Comparison of ENCODE assay signal across 8 cellular contexts in genomic region chr5:143066556-143067281, GRCh38.
DNase-seq lines count a peak whose midpoint lies in the region; ATAC-seq, FAIRE-seq and TF ChIP-seq lines count a peak whose summit lies in the region.

No MANE protein-coding gene starts in this region.

- no peak overlapping the region for H3K56ac ChIP-seq in mesendoderm (ENCODE audit: low read length)

- peak overlapping the region; percentile 82 for H3K27ac ChIP-seq in GM12878 (ENCODE audit: control insufficient read depth, insufficient read depth)
- no peak overlapping the region for H3K27ac ChIP-seq in mesendoderm (ENCODE audit: low read depth, low read length)

- no peaks in the 10 kb centered on the region for H4K20me1 ChIP-seq in GM12878 (ENCODE audit: control insufficient read depth, insufficient read depth)

- H3K18ac ChIP-seq in mesendoderm (ENCODE audit: low read length): no peak overlapping the region

- H3K9ac ChIP-seq in GM12878 (ENCODE audit: control insufficient read depth, insufficient read depth, low read length) (peak overlapping the region; percentile 38), mesendoderm (ENCODE audit: low read length) (no peak overlapping the region)

- CTCF ChIA-PET in GM12878 (lab: Yijun Ruan, JAX): interaction anchor here (0.6 to 1.8 kb wide), 6 partner anchors 10 to 225 kb away, joined by 3 to 4 read pairs (median 3); no protein-coding TSS in a partner anchor

- TF ChIP-seq POLR2A in GM12878 (IDR thresholded peaks at IDR 0.05; ENCODE audit: low read depth, low read length): no peak; the same call in 1 of the 2 replicates

- H3K4me1 ChIP-seq in GM12878 (ENCODE audit: control insufficient read depth, insufficient read depth, low read length): peaks cover 32% of the 10 kb centered on the region
- peaks cover 5% of the 10 kb centered on the region for H3K4me1 ChIP-seq in mesendoderm (ENCODE audit: control insufficient read depth, low read depth, low read length)

- DNase-seq in COLO668 (lab: John Stamatoyannopoulos, UW; ENCODE audit: unreplicated experiment): peak; percentile 61
- DNase-seq in GM12878 (ENCODE audit: low read depth, low spot score): peak; percentile 79
- DNase-seq in stimulated activated CD4-positive, alpha-beta T cell treated with anti-CD3 and anti-CD28 coated beads, Interleukin-4, amount 100 ng/mL, for 1 hour: peak; percentile 26
- no peak for DNase-seq in superior temporal gyrus (ENCODE audit: extremely low spot score)
- no peak for DNase-seq in mesendoderm
- DNase-seq in hippocampal formation (lab: John Stamatoyannopoulos, UW): no peak

- H3K4me2 ChIP-seq in GM12878 (ENCODE audit: control insufficient read depth, insufficient read depth) (peak overlapping the region; percentile 72), mesendoderm (ENCODE audit: low read length) (no peak overlapping the region)

- no peaks in the 10 kb centered on the region for H3K27me3 ChIP-seq in GM12878 (replicated peaks in 1 of 2; ENCODE audit: control insufficient read depth in 2 of 2, insufficient read depth in 2 of 2, low read length in 1 of 2)
- H3K27me3 ChIP-seq in mesendoderm (ENCODE audit: insufficient read depth, low read length, poor library complexity): no peaks in the 10 kb centered on the region

- H3K36me3 ChIP-seq in GM12878 (ENCODE audit: control insufficient read depth in 2 of 2, insufficient read depth in 2 of 2, low read length in 1 of 2) (peaks cover 5 to 7% of the 10 kb centered on the region in 2 experiments; a peak in 3 of 4 replicates), mesendoderm (ENCODE audit: control insufficient read depth, insufficient read depth, low read length) (no peaks in the 10 kb centered on the region)

- no peak for TF ChIP-seq CTCF in GM12878 (IDR thresholded peaks at IDR 0.05 in 2 of 3, conservative IDR thresholded peaks at IDR 0.05 in 1 of 3; ENCODE audit: control insufficient read depth in 2 of 3, extremely low read depth in 1 of 3, insufficient read depth in 1 of 3, low read depth in 3 of 3, low read length in 3 of 3)

- no TSS peak for BruUV-seq in GM12878 (replicated peaks; lab: Mats Ljungman, UMichigan)

- H3K79me2 ChIP-seq in GM12878 (ENCODE audit: control insufficient read depth, insufficient read depth, low read length): peaks cover 3% of the 10 kb centered on the region
- H3K79me2 ChIP-seq in mesendoderm (ENCODE audit: control insufficient read depth, insufficient read depth, low read length): no peaks in the 10 kb centered on the region

- H4K8ac ChIP-seq in mesendoderm (ENCODE audit: low read depth, low read length): no peak overlapping the region

- H2AK5ac ChIP-seq in mesendoderm (ENCODE audit: low read length): no peak overlapping the region

- RAD21 ChIA-PET in GM12878 (lab: Charles Lee; ENCODE audit: unreplicated experiment): interaction anchor here (0.6 to 19.7 kb wide), 12 partner anchors 10 to 147 kb away, joined by 3 to 337 read pairs (median 4); no protein-coding TSS in a partner anchor

- H3K4me3 ChIP-seq in GM12878 (peak overlapping the region; percentile 4; the same call in 1 of the 2 replicates), mesendoderm (ENCODE audit: low read length) (no peak overlapping the region)

- H3K4ac ChIP-seq in mesendoderm (ENCODE audit: low read depth, low read length): no peak overlapping the region

- peak; percentile 9; the same call in 1 of the 2 replicates for TF ChIP-seq RAD21 in GM12878 (IDR thresholded peaks at IDR 0.05; ENCODE audit: insufficient read depth, low read depth, low read length)

- H3K9me3 ChIP-seq in GM12878 (replicated peaks; ENCODE audit: control insufficient read depth, insufficient read depth, low read length): peaks cover 4% of the 10 kb centered on the region; the same call in 2 of the 3 replicates

- H4K5ac ChIP-seq in mesendoderm (ENCODE audit: low read length): no peak overlapping the region

- WGBS in GM12878 (ENCODE audit: insufficient coverage, insufficient replicate concordance, low lambda C conversion rate, missing lambda C conversion rate): 0% methylated on average over 6 of the region's 8 CpGs
- no CpG with 5 or more reads among the region's 8 CpGs for WGBS in mesendoderm (ENCODE audit: extremely low coverage, insufficient coverage, low lambda C conversion rate)

- H2BK15ac ChIP-seq in mesendoderm (replicated peaks; ENCODE audit: low read depth): no peak overlapping the region

- FAIRE-seq in GM12878 (lab: Jason Lieb, UNC): peak; percentile 18

- SMC1A ChIA-PET in GM12878 (lab: Charles Lee; ENCODE audit: uncharacterized antibody, unreplicated experiment): interaction anchor here (0.9 to 19.4 kb wide), 23 partner anchors 9 to 162 kb away, joined by 3 to 441 read pairs (median 5); no protein-coding TSS in a partner anchor

- TF ChIP-seq EP300 in GM12878 (IDR thresholded peaks at IDR 0.05; ENCODE audit: borderline replicate concordance in 1 of 2, control insufficient read depth in 1 of 2, low read depth in 2 of 2, low read length in 2 of 2): no peak

- in situ Hi-C loops in GM12878 (cut with MboI): no loop called here

- POLR2A ChIA-PET in GM12878 (lab: Charles Lee): interaction anchor here (0.6 to 1.6 kb wide), 8 partner anchors 9 to 253 kb away, joined by 3 to 6 read pairs (median 4); no protein-coding TSS in a partner anchor

- no peak overlapping the region for H2BK120ac ChIP-seq in mesendoderm (ENCODE audit: low read depth, low read length)

- H2AFZ ChIP-seq in GM12878 (ENCODE audit: control insufficient read depth, low read depth, low read length): peak overlapping the region; percentile 59

- H3K23ac ChIP-seq in mesendoderm (ENCODE audit: low read length): no peak overlapping the region

- intact Hi-C loops in GM12878 (cut with micrococcal nuclease; ENCODE audit: unreplicated experiment): loop anchor here (1.0 kb wide), 1 partner anchor 9 kb away; no protein-coding TSS in a partner anchor

- H3K79me1 ChIP-seq in mesendoderm (ENCODE audit: low read length): no peaks in the 10 kb centered on the region

- no peak overlapping the region for H2BK5ac ChIP-seq in mesendoderm (ENCODE audit: low read length)

- ATAC-seq in GM19397 (IDR thresholded peaks at IDR 0.05; ENCODE audit: unreplicated experiment) (peak; percentile 81), HG03565 (IDR thresholded peaks at IDR 0.05; ENCODE audit: unreplicated experiment) (peak; percentile 45), GM12878 (peak; percentile 80)

TF ChIP-seq in GM12878, 131 proteins besides CTCF, POLR2A, EP300 and RAD21 (continues in another document):
- TF ChIP-seq HDAC6 (IDR thresholded peaks at IDR 0.05; ENCODE audit: unreplicated experiment): no peak
- no peak; a peak in 1 of 3 replicates for TF ChIP-seq EGR1 (IDR thresholded peaks at IDR 0.05; ENCODE audit: borderline replicate concordance in 1 of 2, low read depth in 2 of 2, low read length in 2 of 2)
- no peak for TF ChIP-seq USF2 (IDR thresholded peaks at IDR 0.05; ENCODE audit: borderline replicate concordance, low read depth, low read length)
- no peak for TF ChIP-seq POLR2AphosphoS2 (IDR thresholded peaks at IDR 0.05; ENCODE audit: low read depth, low read length)
- no peak for TF ChIP-seq RFX5 (IDR thresholded peaks at IDR 0.05; ENCODE audit: low read depth, low read length)
- 0 out of 2 replicates have a peak, but pooled peaks have one; percentile 44 for TF ChIP-seq CBX5 (IDR thresholded peaks at IDR 0.05; ENCODE audit: low read depth)
- TF ChIP-seq MTA2 (IDR thresholded peaks at IDR 0.05; ENCODE audit: low read depth): no peak; the same call in 1 of the 2 replicates
- TF ChIP-seq NR2C1 (IDR thresholded peaks at IDR 0.05): no peak
- TF ChIP-seq STAT1 (conservative IDR thresholded peaks at IDR 0.05): no peak
- TF ChIP-seq BHLHE40 (IDR thresholded peaks at IDR 0.05; ENCODE audit: borderline replicate concordance in 1 of 2, low read depth in 2 of 2, low read length in 1 of 2): no peak
- no peak for TF ChIP-seq ZBTB4 (CRISPR knock-in tag; IDR thresholded peaks at IDR 0.05)
- no peak for TF ChIP-seq ZNF274 (IDR thresholded peaks at IDR 0.05; ENCODE audit: insufficient read depth, insufficient read length)
- no peak for TF ChIP-seq MEF2B (IDR thresholded peaks at IDR 0.05; ENCODE audit: partially characterized antibody, poor library complexity, severe bottlenecking)
- TF ChIP-seq KAT2A (conservative IDR thresholded peaks at IDR 0.05; ENCODE audit: control insufficient read depth, low read depth, low read length): no peak
- no peak; the same call in 1 of the 2 replicates for TF ChIP-seq CHD2 (IDR thresholded peaks at IDR 0.05; ENCODE audit: borderline replicate concordance, low read depth, low read length)

Comparison
In these comparisons a context has a peak if more than half of its experiments do, and no peak if none do; other contexts are left out.
1. DNase-seq: peak in COLO668 (single experiment), GM12878 (single experiment) and stimulated activated CD4-positive, alpha-beta T cell treated with anti-CD3 and anti-CD28 coated beads, Interleukin-4, amount 100 ng/mL, for 1 hour (single experiment); none in superior temporal gyrus (single experiment), mesendoderm (single experiment) and hippocampal formation (0 of 2).
2. Peak in every context shown above with its lines, with median percentiles within 50 percentile points of each other: ATAC-seq.